In genomic region chr18:22243513-22243912, GRCh38 we compare ENCODE assay signal across 31 cellular contexts.
"Had no signal": no experiment of that assay in that cellular context is flagged by ENCODE, and none has a peak within 500 bp of the region (broad histone marks: within the 10 kb centered on the region; RNA-seq: fewer than 3 reads in every experiment).

No MANE protein-coding gene starts in this region.

- H3K4me1 ChIP-seq: ascending aorta, breast epithelium had no signal

- DNase-seq: activated CD4-positive, alpha-beta T cell treated with anti-CD3 and anti-CD28 coated beads for 36 hours; activated CD4-positive, alpha-beta T cell treated with anti-CD3 and anti-CD28 coated beads, Interleukin-2, amount 10 ng/mL, durations not matched to agents 7 days and 5 days; activated CD4-positive, alpha-beta T cell treated with anti-CD3 and anti-CD28 coated beads, Interleukin-2, amount 50 U/mL, for 48 hours; activated CD8-positive, alpha-beta T cell treated with anti-CD3 and anti-CD28 coated beads, Interleukin-2, amount 10 ng/mL, durations not matched to agents 7 days and 5 days; activated gamma-delta T cell; activated naive CD4-positive, alpha-beta T cell treated with Interleukin-2 at 50 U/mL for 16 hours; activated naive CD8-positive, alpha-beta T cell treated with anti-CD3 and anti-CD28 coated beads, Interleukin-2, amount 10 ng/mL, durations not matched to agents 7 days and 5 days; activated T-cell treated with anti-CD3 and anti-CD28 coated beads, Interleukin-2, amount 50 U/mL, for 24 hours; amygdala; Kasumi-1; KG1; MG63; NCI-H1048; NCI-H1105 treated with DMSO at 0.1 percent for 48 hours; NCI-H1436; NCI-H1694; NCI-H1930; NCI-H2081 treated with DMSO at 0.1 percent for 48 hours; NCI-H226; NCI-H446 treated with DMSO at 0.1 percent for 48 hours; NCI-H524; NCI-H69; Peyer's patch; RPMI8226; SHP77 treated with DMSO at 0.1 percent for 48 hours; SK-N-SH had no signal

- H3K9me3 ChIP-seq: ascending aorta, breast epithelium, MG63, Peyer's patch, SJSA1, SK-N-SH had no signal

- H3K27me3 ChIP-seq: ascending aorta, breast epithelium, MG63, Peyer's patch, SJSA1 had no signal

- H3K4me3 ChIP-seq: ascending aorta, breast epithelium, MG63, Peyer's patch, SJSA1 had no signal

- ATAC-seq: activated CD4-positive, alpha-beta T cell treated with anti-CD3 and anti-CD28 coated beads for 36 hours; activated CD4-positive, CD25-positive, alpha-beta regulatory T cell treated with anti-CD3 and anti-CD28 coated beads, Interleukin-2, amount 50 U/mL, for 24 hours; activated CD8-positive, alpha-beta T cell treated with anti-CD3 and anti-CD28 coated beads, Interleukin-2, amount 10 ng/mL, durations not matched to agents 7 days and 5 days; WTC11 had no signal

- H3K9ac ChIP-seq: SK-N-SH had no signal

- H3K36me3 ChIP-seq: ascending aorta, breast epithelium, MG63, Peyer's patch, SJSA1 had no signal

- H3K27ac ChIP-seq: ascending aorta, breast epithelium, SJSA1 had no signal
